21 cellular contexts compared by ENCODE assay signal in the genomic region with DNA sequence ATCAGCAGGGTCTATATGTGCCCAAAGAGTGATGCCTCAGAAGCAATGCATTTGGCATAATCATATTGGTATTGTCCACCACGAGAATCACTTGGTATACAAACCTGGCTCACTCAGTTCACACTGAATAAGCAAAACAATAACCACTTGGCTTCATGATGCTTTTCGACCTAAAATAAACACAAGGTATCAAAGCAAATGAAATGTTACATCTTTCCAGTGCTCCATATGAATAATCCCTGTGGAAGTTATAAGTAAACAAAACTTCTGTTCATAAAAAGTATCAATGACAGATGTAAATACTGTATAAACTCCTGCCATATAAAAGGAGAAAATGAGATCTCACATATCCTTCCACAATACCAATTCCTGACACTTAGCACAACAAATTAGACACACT. TPM values are rescaled to one million over a fixed set of nuclear protein-coding genes. Genes with fewer than 3 reads are reported as not detected.
DNase-seq lines count a peak whose midpoint lies in the region; ATAC-seq and TF ChIP-seq lines count a peak whose summit lies in the region.
"Had no signal": no experiment of that assay in that cellular context is flagged by ENCODE, and none has a peak within 500 bp of the region (broad histone marks: within the 10 kb centered on the region; RNA-seq: fewer than 3 reads in every experiment).

No MANE protein-coding gene starts in this region.

- 66 to 92% methylated on average over 2 of the region's 2 CpGs for WGBS in transverse colon (ENCODE audit: low coverage in 1 of 2), 2 donors

- TF ChIP-seq CTCF in fibroblast of lung (conservative IDR thresholded peaks at IDR 0.05 in 1 of 2, IDR thresholded peaks at IDR 0.05 in 1 of 2; ENCODE audit: low read depth in 1 of 2, low read length in 2 of 2) (no peak), transverse colon (IDR thresholded peaks at IDR 0.05) (no peak)

- no peak for TF ChIP-seq EP300 in transverse colon (IDR thresholded peaks at IDR 0.05; ENCODE audit: low read depth)

- no peaks in the 10 kb centered on the region for H3K9me3 ChIP-seq in CD8-positive, alpha-beta memory T cell (ENCODE audit: low read length)
- H3K9me3 ChIP-seq in fibroblast of lung (ENCODE audit: control insufficient read depth, insufficient read depth, low read depth, low read length): no peaks in the 10 kb centered on the region
- no peaks in the 10 kb centered on the region for H3K9me3 ChIP-seq in transverse colon
- H3K9me3 ChIP-seq: gastroesophageal sphincter, Peyer's patch had no signal

- CTCF ChIA-PET in activated CD4-positive, alpha-beta T cell treated with anti-CD3 and anti-CD28 coated beads, Interleukin-2, amount 10 ng/mL, durations not matched to agents 7 days and 5 days (lab: Charles Lee): no interaction called here
- CTCF ChIA-PET in CD8-positive, alpha-beta memory T cell (lab: Charles Lee): no interaction called here

- H3K27ac Mint-ChIP-seq in activated CD4-positive, alpha-beta T cell treated with anti-CD3 and anti-CD28 coated beads, Interleukin-2, amount 10 ng/mL, durations not matched to agents 7 days and 5 days: peak overlapping the region; percentile 83
- H3K27ac Mint-ChIP-seq in CD8-positive, alpha-beta memory T cell: peak overlapping the region in 7 of 8 donors; percentile 15 to 86 (median 69)
- H3K27ac Mint-ChIP-seq in activated T-helper 17 cell treated with anti-CD3 and anti-CD28 coated beads, Interleukin-2, amount 50 U/mL, for 72 hours: peak overlapping the region; percentile 99

- H3K4me1 ChIP-seq in CD8-positive, alpha-beta memory T cell (ENCODE audit: insufficient read depth, low read length): peaks cover 9% of the 10 kb centered on the region
- H3K4me1 ChIP-seq in fibroblast of lung (ENCODE audit: control insufficient read depth, extremely low read depth, insufficient read depth, low read length) (peaks cover 6% of the 10 kb centered on the region), transverse colon (peaks cover 0 to 21% (median 0%) of the 10 kb centered on the region in 4 donors)

- DNase-seq in activated CD4-positive, alpha-beta T cell treated with anti-CD3 and anti-CD28 coated beads, Interleukin-2, amount 10 ng/mL, durations not matched to agents 7 days and 5 days: no peak
- DNase-seq in activated CD4-positive, alpha-beta T cell treated with anti-CD3 and anti-CD28 coated beads for 4 hours: no peak
- no peak for DNase-seq in CD8-positive, alpha-beta memory T cell
- DNase-seq in fibroblast of lung (ENCODE audit: low read depth in 2 of 2): no peak
- no peak for DNase-seq in hippocampal formation (lab: John Stamatoyannopoulos, UW)
- DNase-seq in transverse colon: no peak
- DNase-seq: ACHN, amygdala, KBM-7, NCI-H1105, NCI-H82, Peyer's patch, substantia nigra, SW 1271 had no signal

- no peak overlapping the region for H3K4me3 ChIP-seq in CD8-positive, alpha-beta memory T cell (ENCODE audit: low read length)
- H3K4me3 ChIP-seq in fibroblast of lung (replicated peaks in 1 of 4; ENCODE audit: control extremely low read depth in 1 of 4, insufficient read depth in 1 of 4, low read depth in 3 of 4, low read length in 4 of 4) (no peak overlapping the region), transverse colon (no peak overlapping the region)
- H3K4me3 ChIP-seq: gastroesophageal sphincter, lung, Peyer's patch had no signal

- H3K27ac ChIP-seq in CD8-positive, alpha-beta memory T cell (ENCODE audit: low read depth, low read length): no peak overlapping the region
- peak overlapping the region; percentile 6 for H3K27ac ChIP-seq in fibroblast of lung (ENCODE audit: insufficient read depth, low read length)
- H3K27ac ChIP-seq in transverse colon: no peak overlapping the region
- H3K27ac ChIP-seq: Peyer's patch had no signal

- POLR2A ChIA-PET in activated CD4-positive, alpha-beta T cell treated with anti-CD3 and anti-CD28 coated beads, Interleukin-2, amount 10 ng/mL, durations not matched to agents 7 days and 5 days (lab: Charles Lee): no interaction called here
- POLR2A ChIA-PET in CD8-positive, alpha-beta memory T cell (lab: Charles Lee): no interaction called here

- no peak overlapping the region for H3K4me2 ChIP-seq in fibroblast of lung (ENCODE audit: extremely low read depth, insufficient read depth, low read length)

- peaks cover 3% of the 10 kb centered on the region for H3K9me3 Mint-ChIP-seq in activated CD4-positive, alpha-beta T cell treated with anti-CD3 and anti-CD28 coated beads, Interleukin-2, amount 10 ng/mL, durations not matched to agents 7 days and 5 days
- no peaks in the 10 kb centered on the region for H3K9me3 Mint-ChIP-seq in CD8-positive, alpha-beta memory T cell
- H3K9me3 Mint-ChIP-seq in activated T-helper 17 cell treated with anti-CD3 and anti-CD28 coated beads, Interleukin-2, amount 50 U/mL, for 72 hours: peaks cover 8% of the 10 kb centered on the region
- H3K9me3 Mint-ChIP-seq: CD8-positive, alpha-beta T cell had no signal

- H3K36me3 ChIP-seq in CD8-positive, alpha-beta memory T cell (ENCODE audit: insufficient read depth, low read length): no peaks in the 10 kb centered on the region
- H3K36me3 ChIP-seq in fibroblast of lung (ENCODE audit: control insufficient read depth, insufficient read depth, low read length): no peaks in the 10 kb centered on the region
- H3K36me3 ChIP-seq in transverse colon: no peaks in the 10 kb centered on the region
- H3K36me3 ChIP-seq: Peyer's patch had no signal

- H3K4me3 Mint-ChIP-seq in activated CD4-positive, alpha-beta T cell treated with anti-CD3 and anti-CD28 coated beads, Interleukin-2, amount 10 ng/mL, durations not matched to agents 7 days and 5 days: no peak overlapping the region
- H3K4me3 Mint-ChIP-seq in CD8-positive, alpha-beta memory T cell: peak overlapping the region in 2 of 7 donors; percentile 5 to 62
- H3K4me3 Mint-ChIP-seq in activated T-helper 17 cell treated with anti-CD3 and anti-CD28 coated beads, Interleukin-2, amount 50 U/mL, for 72 hours: peak overlapping the region; percentile 86
- H3K4me3 Mint-ChIP-seq: CD8-positive, alpha-beta T cell had no signal

- no peak for TF ChIP-seq POLR2A in transverse colon (IDR thresholded peaks at IDR 0.05)

- no peak overlapping the region for H3K9ac ChIP-seq in fibroblast of lung (ENCODE audit: insufficient read depth, low read length)

- intact Hi-C loops in transverse colon (cut with DNase I; ENCODE audit: low total_unique reads): no loop called here

- H2AFZ ChIP-seq in fibroblast of lung (ENCODE audit: low read length): no peak overlapping the region

- no peaks in the 10 kb centered on the region for H3K27me3 ChIP-seq in CD8-positive, alpha-beta memory T cell (ENCODE audit: insufficient read depth, low read length, poor library complexity, severe bottlenecking)
- no peaks in the 10 kb centered on the region for H3K27me3 ChIP-seq in fibroblast of lung (ENCODE audit: control insufficient read depth, insufficient read depth, low read length)
- H3K27me3 ChIP-seq in transverse colon: peaks cover 28% of the 10 kb centered on the region
- H3K27me3 ChIP-seq: gastroesophageal sphincter, Peyer's patch had no signal

- in situ Hi-C loops in transverse colon (cut with MboI; ENCODE audit: low pct_ligation_motif_present in 1 of 4, low pct_unique_long_range_greater_than_20kb in 1 of 4, low sequenced_read_pairs in 3 of 4): loop anchor here in 1 of 4 donors (10.0 kb wide), 1 partner anchor 67 kb away; a partner anchor contains a TSS

- H3K36me3 Mint-ChIP-seq in activated CD4-positive, alpha-beta T cell treated with anti-CD3 and anti-CD28 coated beads, Interleukin-2, amount 10 ng/mL, durations not matched to agents 7 days and 5 days (ENCODE audit: low read depth): peaks cover 5% of the 10 kb centered on the region
- H3K36me3 Mint-ChIP-seq in CD8-positive, alpha-beta memory T cell: peaks cover 0 to 9% (median 0%) of the 10 kb centered on the region in 3 donors
- H3K36me3 Mint-ChIP-seq in activated T-helper 17 cell treated with anti-CD3 and anti-CD28 coated beads, Interleukin-2, amount 50 U/mL, for 72 hours (ENCODE audit: low read depth): peaks cover 34% of the 10 kb centered on the region

- peaks cover 37% of the 10 kb centered on the region for H3K4me1 Mint-ChIP-seq in activated CD4-positive, alpha-beta T cell treated with anti-CD3 and anti-CD28 coated beads, Interleukin-2, amount 10 ng/mL, durations not matched to agents 7 days and 5 days
- peaks cover 20 to 54% (median 34%) of the 10 kb centered on the region in 3 donors for H3K4me1 Mint-ChIP-seq in CD8-positive, alpha-beta memory T cell
- peaks cover 33% of the 10 kb centered on the region for H3K4me1 Mint-ChIP-seq in activated T-helper 17 cell treated with anti-CD3 and anti-CD28 coated beads, Interleukin-2, amount 50 U/mL, for 72 hours

- no peaks in the 10 kb centered on the region for H4K20me1 ChIP-seq in fibroblast of lung (ENCODE audit: control insufficient read depth, extremely low read depth, insufficient read depth, low read length)

- H3K79me2 ChIP-seq in fibroblast of lung (ENCODE audit: control insufficient read depth, insufficient read depth, low read length): no peaks in the 10 kb centered on the region

- ATAC-seq in activated T-helper 17 cell treated with anti-CD3 and anti-CD28 coated beads, Interleukin-2, amount 50 U/mL, for 72 hours (replicated peaks): peak; percentile 23
- ATAC-seq in HG03442 (IDR thresholded peaks at IDR 0.05; ENCODE audit: unreplicated experiment): no peak

- no peaks in the 10 kb centered on the region for H3K27me3 Mint-ChIP-seq in activated CD4-positive, alpha-beta T cell treated with anti-CD3 and anti-CD28 coated beads, Interleukin-2, amount 10 ng/mL, durations not matched to agents 7 days and 5 days
- peaks cover 1 to 12% of the 10 kb centered on the region in 2 donors for H3K27me3 Mint-ChIP-seq in CD8-positive, alpha-beta memory T cell
- H3K27me3 Mint-ChIP-seq in activated T-helper 17 cell treated with anti-CD3 and anti-CD28 coated beads, Interleukin-2, amount 50 U/mL, for 72 hours: no peaks in the 10 kb centered on the region

RNA-seq across cellular contexts. Expression of a gene that starts 29.8 kb away (rescaled TPM):
- total RNA-seq in activated CD4-positive, alpha-beta T cell treated with anti-CD3 and anti-CD28 coated beads, Interleukin-2, amount 10 ng/mL, durations not matched to agents 7 days and 5 days: not detected
- total RNA-seq in CD8-positive, alpha-beta memory T cell: not detected
- polyA plus RNA-seq in CD8-positive, alpha-beta memory T cell: not detected
- total RNA-seq in activated T-helper 17 cell treated with anti-CD3 and anti-CD28 coated beads, Interleukin-2, amount 50 U/mL, for 72 hours: not detected
- total RNA-seq in fibroblast of lung (not detected in 2 replicates), transverse colon (not detected)
- polyA plus RNA-seq in fibroblast of lung: not detected in 2 replicates
- not detected in 2 replicates for polyA plus RNA-seq in fibroblast of lung (2012)
- polyA minus RNA-seq in fibroblast of lung (ENCODE audit: low replicate concordance): not detected in 2 replicates
- total RNA-seq: CD8-positive, alpha-beta T cell; gastroesophageal sphincter; lung; Peyer's patch; pulmonary artery endothelial cell had no signal
- polyA plus RNA-seq: lung, neural cell had no signal
